Comparison of ENCODE assay signal across 8 cellular contexts in genomic region chr14:23953464-23954278, GRCh38. TPM values are rescaled to one million over a fixed set of nuclear protein-coding genes. Genes with fewer than 3 reads are reported as not detected.
DNase-seq lines count a peak whose midpoint lies in the region; ATAC-seq and TF ChIP-seq lines count a peak whose summit lies in the region.

DHRS4 (plus strand) TSS chr14:23953770; CDS start chr14:23953789, 19 bp downstream.

- dilution Hi-C loops in mammary epithelial cell (cut with HindIII; ENCODE audit: low sequenced_read_pairs) = no loop called here

- DNase-seq in AG08395 (ENCODE audit: low spot score) (peak; percentile 85), NCI-H2196 treated with DMSO at 0.1 percent for 48 hours (lab: John Stamatoyannopoulos, UW; ENCODE audit: unreplicated experiment) (peak; percentile 73), mammary epithelial cell (peak; percentile 86), inferior parietal cortex (ENCODE audit: extremely low spot score) (peak; percentile 85)
- DNase-seq in stimulated activated CD4-positive, alpha-beta T cell treated with anti-CD3 and anti-CD28 coated beads, Interleukin-12 subunit alpha, Interleukin-12 subunit beta, amount 100 ng/mL, for 24 hours (ENCODE audit: low read depth in 2 of 2) = peak; percentile 62 to 79

- ATAC-seq in GM18873 (IDR thresholded peaks at IDR 0.05; ENCODE audit: low FRiP score, unreplicated experiment) (peak; percentile 54), HG03159 (IDR thresholded peaks at IDR 0.05; ENCODE audit: unreplicated experiment) (peak; percentile 78)

- H3K4me3 ChIP-seq in WI38 (ENCODE audit: low read depth, low read length) (peak within 1 kb of the TSS; percentile 73), mammary epithelial cell (replicated peaks in 1 of 3; ENCODE audit: insufficient read depth in 1 of 3, low read depth in 2 of 3, low read length in 3 of 3) (peak within 1 kb of the TSS; percentile 54 to 82 (median 68))

- no peaks in the 10 kb centered on the region for H3K27me3 ChIP-seq in mammary epithelial cell (ENCODE audit: insufficient read depth, low read length)

- 0% methylated on average over 11 of the region's 44 CpGs for WGBS in mammary epithelial cell (ENCODE audit: low coverage, missing lambda C conversion rate)

- TSS peak; percentile 41 for BruUV-seq in mammary epithelial cell (replicated peaks; lab: Mats Ljungman, UMichigan)

- H3K79me2 ChIP-seq in mammary epithelial cell (ENCODE audit: insufficient read depth, low read length) = peaks cover 29% of the 10 kb centered on the region

- in situ Hi-C loops in mammary epithelial cell (cut with MboI; ENCODE audit: low sequenced_read_pairs in 2 of 2) = no loop called here

- intact Hi-C loops in mammary epithelial cell (cut with micrococcal nuclease) = loop anchor here (1.0 to 10.0 kb wide), 3 partner anchors 61 to 321 kb away; no protein-coding TSS in a partner anchor

- H3K9me3 ChIP-seq in mammary epithelial cell (replicated peaks; ENCODE audit: insufficient read depth, low read length) = peaks cover 12% of the 10 kb centered on the region

- peak within 1 kb of the TSS; percentile 75 for H3K9ac ChIP-seq in mammary epithelial cell (ENCODE audit: insufficient read depth, low read length)

- TF ChIP-seq CTCF in WI38 (IDR thresholded peaks at IDR 0.05; ENCODE audit: low read depth, low read length) (peak; percentile 90), mammary epithelial cell (conservative IDR thresholded peaks at IDR 0.05 in 1 of 2, IDR thresholded peaks at IDR 0.05 in 1 of 2; ENCODE audit: extremely low read depth in 1 of 2, insufficient read depth in 1 of 2, low read depth in 1 of 2, low read length in 2 of 2) (peak; percentile 75 to 93)

- CTCF ChIA-PET in mammary epithelial cell (lab: Charles Lee; ENCODE audit: low non-redundant PET) = no interaction called here

- H3K4me2 ChIP-seq in mammary epithelial cell (ENCODE audit: insufficient read depth, low read depth, low read length) = peak within 1 kb of the TSS; percentile 73

- no peaks in the 10 kb centered on the region for H3K4me1 ChIP-seq in mammary epithelial cell (ENCODE audit: insufficient read depth, low read length)

- peak within 1 kb of the TSS; percentile 52 for H3K27ac ChIP-seq in mammary epithelial cell (ENCODE audit: insufficient read depth, low read depth, low read length)

- H2AFZ ChIP-seq in mammary epithelial cell (ENCODE audit: low read depth, low read length) = peak within 1 kb of the TSS; percentile 89

- H3K36me3 ChIP-seq in mammary epithelial cell (ENCODE audit: insufficient read depth, low read length) = peaks cover 3% of the 10 kb centered on the region

- H4K20me1 ChIP-seq in mammary epithelial cell (ENCODE audit: insufficient read depth, low read length) = no peaks in the 10 kb centered on the region

RNA-seq across cellular contexts. Expression of gene DHRS4, which starts in this region (rescaled TPM):
- 10 to 100 TPM; 25.0 to 30.9 TPM for total RNA-seq in mammary epithelial cell
- polyA plus RNA-seq in mammary epithelial cell = 33.2 TPM
- 19.2 TPM for polyA minus RNA-seq in mammary epithelial cell

Comparison
In these comparisons a context has a peak if more than half of its experiments do, and no peak if none do; other contexts are left out.
1. Peak in every context shown above with its lines: DNase-seq, ATAC-seq, H3K4me3 ChIP-seq and H3K27ac ChIP-seq.